ENCODE assay signal across 8 cellular contexts in the genomic region with DNA sequence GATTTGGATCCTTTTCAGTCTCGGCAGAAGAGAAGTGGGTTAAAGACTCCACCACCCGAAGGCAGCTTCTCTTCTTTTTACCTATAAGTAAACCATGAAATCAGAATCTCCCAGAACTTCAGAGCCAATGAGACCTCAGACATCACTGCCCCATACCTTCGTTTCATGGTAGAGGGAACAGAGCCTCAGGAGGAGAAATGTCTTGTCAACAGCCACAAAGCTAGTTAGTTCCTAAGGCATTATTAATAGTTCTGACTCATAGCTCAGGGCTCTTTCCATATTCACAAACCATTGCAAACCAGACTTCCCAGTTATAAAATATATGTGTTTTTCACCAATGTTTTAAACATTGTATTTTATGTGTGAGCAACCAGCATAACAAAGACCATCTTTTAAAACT.
DNase-seq lines count a peak whose midpoint lies in the region; ATAC-seq and TF ChIP-seq lines count a peak whose summit lies in the region.

No MANE protein-coding gene starts in this region.

- H3K4me1 ChIP-seq in adipocyte (ENCODE audit: control insufficient read depth, insufficient read depth, low read length) (peaks cover 26% of the 10 kb centered on the region), mesodermal cell (ENCODE audit: control insufficient read depth, insufficient read depth, low read length, poor library complexity, severe bottlenecking) (peaks cover 25% of the 10 kb centered on the region)

- no peaks in the 10 kb centered on the region for H3K27me3 ChIP-seq in adipocyte (replicated peaks; ENCODE audit: control insufficient read depth, insufficient read depth, low read length)

- H3K9ac ChIP-seq in adipocyte (ENCODE audit: low read length): peak overlapping the region; percentile 38

- WGBS in mesodermal cell (ENCODE audit: insufficient coverage in 2 of 2), 2 experiments: 60 to 100% methylated on average over 1 to 2 of the region's 3 CpGs

- no peaks in the 10 kb centered on the region for H3K36me3 ChIP-seq in adipocyte (ENCODE audit: control insufficient read depth, insufficient read depth, low read length, severe bottlenecking)
- H3K36me3 ChIP-seq in mesodermal cell (ENCODE audit: control insufficient read depth, insufficient read depth, low read length): no peaks in the 10 kb centered on the region

- H3K9me3 ChIP-seq in adipocyte (ENCODE audit: control insufficient read depth, low read length): no peaks in the 10 kb centered on the region
- no peaks in the 10 kb centered on the region for H3K9me3 ChIP-seq in mesodermal cell (ENCODE audit: control insufficient read depth, low read length)

- DNase-seq in AG09309 (ENCODE audit: low read depth) (peak; percentile 44), adipocyte (ENCODE audit: low read depth) (peak; percentile 61), inferior parietal cortex (ENCODE audit: extremely low spot score) (no peak), medulla oblongata (ENCODE audit: extremely low spot score) (no peak)

- no peak overlapping the region for H3K4me3 ChIP-seq in AG09309 (ENCODE audit: control insufficient read depth, low read depth, low read length)
- peak overlapping the region; percentile 58 for H3K4me3 ChIP-seq in adipocyte (ENCODE audit: low read length)
- H3K4me3 ChIP-seq in mesodermal cell (ENCODE audit: extremely low read depth, insufficient read depth, low read length, poor library complexity, severe bottlenecking): no peak overlapping the region

- ATAC-seq in HG02970 (IDR thresholded peaks at IDR 0.05; ENCODE audit: low FRiP score, unreplicated experiment) (peak; percentile 8), HG03280 (IDR thresholded peaks at IDR 0.05; ENCODE audit: unreplicated experiment) (no peak), HG03378 (IDR thresholded peaks at IDR 0.05; ENCODE audit: unreplicated experiment) (no peak)

- H3K27ac ChIP-seq in mesodermal cell (ENCODE audit: low read depth, low read length, severe bottlenecking): peak overlapping the region; percentile 90

- TF ChIP-seq CTCF in AG09309 (IDR thresholded peaks at IDR 0.05; ENCODE audit: control insufficient read depth, insufficient read depth, low read depth, low read length, missing control alignments): no peak

Comparison
In these comparisons a context has a peak if more than half of its experiments do, and no peak if none do; other contexts are left out.
1. DNase-seq: peak in AG09309 (single experiment) and adipocyte (single experiment); none in inferior parietal cortex (single experiment) and medulla oblongata (single experiment).